ENCODE assay signal across 17 cellular contexts in the genomic region with DNA sequence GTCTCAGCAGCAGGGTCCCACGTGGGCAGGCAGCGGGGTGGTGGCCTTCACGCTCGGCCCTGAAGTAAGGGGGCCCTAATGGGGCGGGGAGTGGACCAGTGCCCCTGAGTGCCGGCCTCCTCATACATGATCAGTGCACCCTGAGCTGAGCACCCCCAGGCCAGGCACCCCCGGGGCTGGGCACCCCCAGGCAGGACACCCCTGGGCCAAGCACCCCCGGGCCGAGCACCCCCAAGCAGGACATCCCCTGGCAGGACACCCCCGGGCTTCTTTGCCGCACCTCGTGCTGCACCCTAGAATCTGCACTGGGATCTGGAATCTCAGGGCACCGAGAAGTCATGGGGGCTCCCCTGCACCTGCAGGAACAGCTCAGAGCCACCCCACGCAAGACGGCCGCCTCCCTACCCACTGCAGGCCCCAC.
"Had no signal": no experiment of that assay in that cellular context is flagged by ENCODE, and none has a peak within 500 bp of the region (broad histone marks: within the 10 kb centered on the region; RNA-seq: fewer than 3 reads in every experiment).

No MANE protein-coding gene starts in this region.

- H3K27me3 ChIP-seq: upper lobe of right lung had no signal

- H3K4me3 Mint-ChIP-seq: activated CD4-positive, alpha-beta T cell treated with anti-CD3 and anti-CD28 coated beads, Interleukin-2, amount 10 ng/mL, durations not matched to agents 24 days and 14 days; activated naive CD4-positive, alpha-beta T cell treated with anti-CD3 and anti-CD28 coated beads, Interleukin-2, amount 50 U/mL, for 24 hours; activated T-helper 17 cell treated with anti-CD3 and anti-CD28 coated beads, Interleukin-2, amount 50 U/mL, for 72 hours; dendritic cell treated with granulocyte-macrophage colony-stimulating factor and Interleukin-4, amounts not matched to agents 40 ng/mL and 50 ng/mL, for 4 days; naive thymus-derived CD8-positive, alpha-beta T cell; stimulated activated naive B cell treated with anti-CD40 and anti-IgM and Interleukin-4, amounts not matched to agents 10 μg/mL and 1 μg/mL and 100 μg/mL, for 72 hours; T-helper 1 cell treated with Interleukin-12 subunit alpha and Interleukin-12 subunit beta and Interleukin-4 antibody, amounts not matched to agents 30 μg/mL and 1 μg/mL, for 36 hours; WTC11 had no signal

- H3K4me1 Mint-ChIP-seq: activated CD4-positive, alpha-beta T cell treated with anti-CD3 and anti-CD28 coated beads, Interleukin-2, amount 10 ng/mL, durations not matched to agents 24 days and 14 days; activated naive CD4-positive, alpha-beta T cell treated with anti-CD3 and anti-CD28 coated beads, Interleukin-2, amount 50 U/mL, for 24 hours; activated T-helper 17 cell treated with anti-CD3 and anti-CD28 coated beads, Interleukin-2, amount 50 U/mL, for 72 hours; naive thymus-derived CD8-positive, alpha-beta T cell; stimulated activated naive B cell treated with anti-CD40 and anti-IgM and Interleukin-4, amounts not matched to agents 10 μg/mL and 1 μg/mL and 100 μg/mL, for 72 hours; WTC11 had no signal

- H3K9me3 Mint-ChIP-seq: activated CD4-positive, alpha-beta T cell treated with anti-CD3 and anti-CD28 coated beads, Interleukin-2, amount 10 ng/mL, durations not matched to agents 24 days and 14 days; activated naive CD4-positive, alpha-beta T cell treated with anti-CD3 and anti-CD28 coated beads, Interleukin-2, amount 50 U/mL, for 24 hours; activated T-helper 17 cell treated with anti-CD3 and anti-CD28 coated beads, Interleukin-2, amount 50 U/mL, for 72 hours; naive thymus-derived CD8-positive, alpha-beta T cell; stimulated activated naive B cell treated with anti-CD40 and anti-IgM and Interleukin-4, amounts not matched to agents 10 μg/mL and 1 μg/mL and 100 μg/mL, for 72 hours; T-helper 1 cell treated with Interleukin-12 subunit alpha and Interleukin-12 subunit beta and Interleukin-4 antibody, amounts not matched to agents 30 μg/mL and 1 μg/mL, for 36 hours had no signal

- H3K27me3 Mint-ChIP-seq: activated CD4-positive, alpha-beta T cell treated with anti-CD3 and anti-CD28 coated beads, Interleukin-2, amount 10 ng/mL, durations not matched to agents 24 days and 14 days; activated naive CD4-positive, alpha-beta T cell treated with anti-CD3 and anti-CD28 coated beads, Interleukin-2, amount 50 U/mL, for 24 hours; activated T-helper 17 cell treated with anti-CD3 and anti-CD28 coated beads, Interleukin-2, amount 50 U/mL, for 72 hours; naive thymus-derived CD8-positive, alpha-beta T cell; stimulated activated naive B cell treated with anti-CD40 and anti-IgM and Interleukin-4, amounts not matched to agents 10 μg/mL and 1 μg/mL and 100 μg/mL, for 72 hours had no signal

- H3K27ac Mint-ChIP-seq: activated CD4-positive, alpha-beta T cell treated with anti-CD3 and anti-CD28 coated beads, Interleukin-2, amount 10 ng/mL, durations not matched to agents 24 days and 14 days; activated naive CD4-positive, alpha-beta T cell treated with anti-CD3 and anti-CD28 coated beads, Interleukin-2, amount 50 U/mL, for 24 hours; activated T-helper 17 cell treated with anti-CD3 and anti-CD28 coated beads, Interleukin-2, amount 50 U/mL, for 72 hours; dendritic cell treated with granulocyte-macrophage colony-stimulating factor and Interleukin-4, amounts not matched to agents 40 ng/mL and 50 ng/mL, for 4 days; naive thymus-derived CD8-positive, alpha-beta T cell; stimulated activated naive B cell treated with anti-CD40 and anti-IgM and Interleukin-4, amounts not matched to agents 10 μg/mL and 1 μg/mL and 100 μg/mL, for 72 hours; T-helper 1 cell treated with Interleukin-12 subunit alpha and Interleukin-12 subunit beta and Interleukin-4 antibody, amounts not matched to agents 30 μg/mL and 1 μg/mL, for 36 hours had no signal

- H3K9me3 ChIP-seq: mucosa of descending colon, upper lobe of right lung had no signal

- H3K36me3 Mint-ChIP-seq: activated naive CD4-positive, alpha-beta T cell treated with anti-CD3 and anti-CD28 coated beads, Interleukin-2, amount 50 U/mL, for 24 hours had no signal

- DNase-seq: activated CD4-positive, alpha-beta T cell treated with anti-CD3 and anti-CD28 coated beads, Interleukin-2, amount 10 ng/mL, durations not matched to agents 24 days and 14 days; activated CD8-positive, alpha-beta memory T cell treated with anti-CD3 and anti-CD28 coated beads for 24 hours; activated T-cell treated with anti-CD3 and anti-CD28 coated beads for 4 hours; brain microvascular endothelial cell; cerebellar nuclear complex; erythroblast; stimulated activated CD4-positive, alpha-beta T cell treated with anti-CD3 and anti-CD28 coated beads, Interleukin-1b, Interleukin-23, amount 100 ng/mL, for 48 hours; stimulated activated naive B cell treated with anti-CD40 and anti-IgM and Interleukin-4, amounts not matched to agents 10 μg/mL and 1 μg/mL and 100 μg/mL, for 72 hours; upper lobe of right lung had no signal

- H3K36me3 ChIP-seq: brain microvascular endothelial cell, upper lobe of right lung had no signal

- H3K27ac ChIP-seq: brain microvascular endothelial cell, upper lobe of right lung had no signal

- ATAC-seq: activated T-helper 17 cell treated with anti-CD3 and anti-CD28 coated beads, Interleukin-2, amount 50 U/mL, for 72 hours; mucosa of descending colon; naive thymus-derived CD8-positive, alpha-beta T cell; stimulated activated naive B cell treated with anti-CD40 and anti-IgM and Interleukin-4, amounts not matched to agents 10 μg/mL and 1 μg/mL and 100 μg/mL, for 72 hours; upper lobe of right lung had no signal

- H3K4me1 ChIP-seq: upper lobe of right lung had no signal

- H3K4me3 ChIP-seq: lung, mucosa of descending colon, upper lobe of right lung had no signal
